In the genomic region with DNA sequence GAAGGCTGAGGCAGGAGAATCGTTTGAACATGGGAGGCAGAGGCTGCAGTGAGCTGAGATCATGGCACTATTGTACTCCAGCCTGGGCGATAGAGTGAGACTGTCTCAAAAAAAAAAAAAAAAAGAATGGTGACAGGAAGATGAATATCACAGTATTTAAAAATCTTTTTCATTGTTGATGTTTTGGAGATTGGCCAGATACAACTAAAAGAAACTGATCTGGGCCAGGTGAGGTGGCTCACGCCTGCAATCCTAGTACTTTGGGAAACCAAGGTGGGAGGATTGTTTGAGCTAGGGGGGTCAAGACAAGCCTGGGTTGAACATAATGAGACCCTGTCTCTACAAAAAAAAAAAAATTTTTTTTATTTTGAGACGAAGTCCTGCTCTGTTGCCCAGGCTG, we compare ENCODE assay signal across 24 cellular contexts. TPM values are rescaled to one million over a fixed set of nuclear protein-coding genes. Genes with fewer than 3 reads are reported as not detected.
DNase-seq lines count a peak whose midpoint lies in the region; ATAC-seq, FAIRE-seq and TF ChIP-seq lines count a peak whose summit lies in the region.
"Had no signal": no experiment of that assay in that cellular context is flagged by ENCODE, and none has a peak within 500 bp of the region (broad histone marks: within the 10 kb centered on the region; RNA-seq: fewer than 3 reads in every experiment).

No MANE protein-coding gene starts in this region.

- FAIRE-seq in H54 (lab: Jason Lieb, UNC): no peak
- FAIRE-seq: GM18507, RCC 7860, small intestine had no signal

- H3K9me3 Mint-ChIP-seq in nephron progenitor cell: no peaks in the 10 kb centered on the region
- H3K9me3 Mint-ChIP-seq: activated T-cell treated with anti-CD3 and anti-CD28 coated beads, Interleukin-2, amount 50 U/mL, for 24 hours; GM23338; T-helper 1 cell treated with Interleukin-12 subunit alpha and Interleukin-12 subunit beta and Interleukin-4 antibody, amounts not matched to agents 30 μg/mL and 1 μg/mL, for 36 hours had no signal

- DNase-seq in cardiac muscle cell (ENCODE audit: low read depth in 1 of 2, low spot score in 1 of 2) (no peak), right cardiac atrium (no peak), caudate nucleus (lab: John Stamatoyannopoulos, UW) (no peak), nephron progenitor cell (no peak), vagina (ENCODE audit: extremely low spot score in 2 of 2) (no peak), H54 (ENCODE audit: insufficient read length, low spot score) (no peak)
- no peak for DNase-seq in activated CD4-positive, alpha-beta T cell treated with anti-CD3 and anti-CD28 coated beads, Interleukin-2, amount 50 U/mL, for 4 hours
- DNase-seq: ACHN; activated CD8-positive, alpha-beta memory T cell treated with anti-CD3 and anti-CD28 coated beads for 24 hours; activated T-cell treated with anti-CD3 and anti-CD28 coated beads, Interleukin-2, amount 50 U/mL, for 24 hours; brain microvascular endothelial cell; colonic mucosa; GF-D8; NCI-H187 treated with DMSO at 0.1 percent for 48 hours; NCI-H510A; nucleus accumbens; small intestine; stimulated activated CD4-positive, alpha-beta T cell treated with anti-CD3 and anti-CD28 coated beads, Interleukin-1b, Interleukin-23, amount 100 ng/mL, for 48 hours; substantia nigra had no signal

- TF ChIP-seq CTCF in cardiac muscle cell (IDR thresholded peaks at IDR 0.05; ENCODE audit: low read depth, low read length) (no peak), nephron progenitor cell (IDR thresholded peaks at IDR 0.05) (no peak), vagina (IDR thresholded peaks at IDR 0.05) (no peak)

- H3K4me3 ChIP-seq in cardiac muscle cell: no peak overlapping the region
- H3K4me3 ChIP-seq in right cardiac atrium (ENCODE audit: low read length): no peak overlapping the region
- no peak overlapping the region for H3K4me3 ChIP-seq in vagina
- H3K4me3 ChIP-seq: colonic mucosa had no signal

- no peaks in the 10 kb centered on the region for H3K9me3 ChIP-seq in cardiac muscle cell (ENCODE audit: low read depth)
- H3K9me3 ChIP-seq in right cardiac atrium (ENCODE audit: control insufficient read depth, low read length): no peaks in the 10 kb centered on the region
- no peaks in the 10 kb centered on the region for H3K9me3 ChIP-seq in vagina
- H3K9me3 ChIP-seq: colonic mucosa had no signal

- peaks cover 4% of the 10 kb centered on the region for H3K36me3 Mint-ChIP-seq in nephron progenitor cell (ENCODE audit: low read depth)

- H3K27me3 ChIP-seq in cardiac muscle cell: no peaks in the 10 kb centered on the region
- H3K27me3 ChIP-seq in right cardiac atrium (ENCODE audit: control insufficient read depth, insufficient read depth): no peaks in the 10 kb centered on the region
- no peaks in the 10 kb centered on the region for H3K27me3 ChIP-seq in vagina
- H3K27me3 ChIP-seq: brain microvascular endothelial cell, colonic mucosa had no signal

- no peak overlapping the region for H3K4me3 Mint-ChIP-seq in nephron progenitor cell
- H3K4me3 Mint-ChIP-seq: activated T-cell treated with anti-CD3 and anti-CD28 coated beads, Interleukin-2, amount 50 U/mL, for 24 hours; T-helper 1 cell treated with Interleukin-12 subunit alpha and Interleukin-12 subunit beta and Interleukin-4 antibody, amounts not matched to agents 30 μg/mL and 1 μg/mL, for 36 hours had no signal

- peaks cover 77% of the 10 kb centered on the region for H3K4me1 Mint-ChIP-seq in nephron progenitor cell

- peak overlapping the region; percentile 96 for H3K27ac Mint-ChIP-seq in nephron progenitor cell
- H3K27ac Mint-ChIP-seq: activated T-cell treated with anti-CD3 and anti-CD28 coated beads, Interleukin-2, amount 50 U/mL, for 24 hours; T-helper 1 cell treated with Interleukin-12 subunit alpha and Interleukin-12 subunit beta and Interleukin-4 antibody, amounts not matched to agents 30 μg/mL and 1 μg/mL, for 36 hours had no signal

- peaks cover 43% of the 10 kb centered on the region for H3K4me1 ChIP-seq in cardiac muscle cell (ENCODE audit: low read depth)
- H3K4me1 ChIP-seq in right cardiac atrium (ENCODE audit: control insufficient read depth, insufficient read depth, low read length): peaks cover 12% of the 10 kb centered on the region
- H3K4me1 ChIP-seq in vagina: peaks cover 61% of the 10 kb centered on the region

- ATAC-seq in right cardiac atrium: no peak
- no peak for ATAC-seq in HG03280 (IDR thresholded peaks at IDR 0.05; ENCODE audit: unreplicated experiment)

- intact Hi-C loops in right cardiac atrium (cut with DNase I): loop anchor here in 1 of 4 donors (5.0 kb wide), 1 partner anchor 49 kb away; no protein-coding TSS in a partner anchor
- intact Hi-C loops in vagina (cut with DNase I): no loop called here

- TF ChIP-seq POLR2A in vagina (IDR thresholded peaks at IDR 0.05) (no peak), H54 (IDR thresholded peaks at IDR 0.05; ENCODE audit: low read depth, low read length) (no peak)

- H3K36me3 ChIP-seq in cardiac muscle cell (no peaks in the 10 kb centered on the region), vagina (no peaks in the 10 kb centered on the region)
- H3K36me3 ChIP-seq: brain microvascular endothelial cell, colonic mucosa had no signal

- H3K27me3 Mint-ChIP-seq in nephron progenitor cell (ENCODE audit: low read depth, poor library complexity): no peaks in the 10 kb centered on the region
- H3K27me3 Mint-ChIP-seq: activated T-cell treated with anti-CD3 and anti-CD28 coated beads, Interleukin-2, amount 50 U/mL, for 24 hours had no signal

- peak overlapping the region; percentile 98 for H3K27ac ChIP-seq in cardiac muscle cell
- no peak overlapping the region for H3K27ac ChIP-seq in right cardiac atrium (ENCODE audit: low read length)
- peak overlapping the region; percentile 81 for H3K27ac ChIP-seq in caudate nucleus (ENCODE audit: low read depth, low read length)
- peak overlapping the region; percentile 84 for H3K27ac ChIP-seq in vagina
- H3K27ac ChIP-seq: brain microvascular endothelial cell had no signal

- 84% methylated on average over 4 of the region's 4 CpGs for WGBS in right cardiac atrium

RNA-seq across cellular contexts. Expression of gene TRAF3IP2, which starts 52.1 kb away (rescaled TPM):
- total RNA-seq in cardiac muscle cell (19.0 and 28.9 TPM in 2 replicates), right cardiac atrium (10 to 100 TPM; 12.7 to 16.0 (median 13.1) TPM), vagina (35.1 TPM)
- polyA plus RNA-seq in cardiac muscle cell (15.2 and 20.8 TPM in 2 replicates), right cardiac atrium (14.1 TPM)
